ENCODE assay signal across 19 cellular contexts in genomic region chr17:78892936-78893379, GRCh38. TPM values are rescaled to one million over a fixed set of nuclear protein-coding genes. Genes with fewer than 3 reads are reported as not detected.
DNase-seq lines count a peak whose midpoint lies in the region; ATAC-seq, FAIRE-seq and TF ChIP-seq lines count a peak whose summit lies in the region.
"Had no signal": no experiment of that assay in that cellular context is flagged by ENCODE, and none has a peak within 500 bp of the region (broad histone marks: within the 10 kb centered on the region; RNA-seq: fewer than 3 reads in every experiment).

No MANE protein-coding gene starts in this region.

- DNase-seq in Right ventricle myocardium inferior (ENCODE audit: missing footprints), result peak; percentile 68
- DNase-seq in right cardiac atrium, result no peak
- DNase-seq in SKM-1 (lab: John Stamatoyannopoulos, UW; ENCODE audit: unreplicated experiment), result peak; percentile 55
- no peak for DNase-seq in memory B cell (ENCODE audit: low spot score in 2 of 2)
- no peak for DNase-seq in urothelium cell line (ENCODE audit: low spot score)
- DNase-seq in NCI-H2171 (lab: John Stamatoyannopoulos, UW), result no peak
- DNase-seq in coronary artery (ENCODE audit: low spot score), result no peak
- DNase-seq in effector memory CD8-positive, alpha-beta T cell, result no peak
- DNase-seq: activated naive CD8-positive, alpha-beta T cell treated with anti-CD3 and anti-CD28 coated beads, Interleukin-2, amount 50 U/mL, for 24 hours; activated T-cell treated with anti-CD3 and anti-CD28 coated beads, Interleukin-2, amount 50 U/mL, for 72 hours; COR-L47; NCI-H187; NCI-H526 treated with DMSO at 0.1 percent for 48 hours; pancreas; RPMI8226; T-helper 9 cell had no signal

- no peaks in the 10 kb centered on the region for H3K27me3 Mint-ChIP-seq in memory B cell
- H3K27me3 Mint-ChIP-seq in effector memory CD8-positive, alpha-beta T cell, result peaks cover 23 to 31% of the 10 kb centered on the region in 2 donors
- H3K27me3 Mint-ChIP-seq: activated naive CD8-positive, alpha-beta T cell treated with anti-CD3 and anti-CD28 coated beads, Interleukin-2, amount 50 U/mL, for 24 hours; stimulated activated naive CD8-positive, alpha-beta T cell treated with anti-CD3 and anti-CD28 coated beads, Interleukin-15, Interleukin-2, amounts not matched to agents 100 ng/mL and 50 ng/mL, for 24 hours had no signal

- intact Hi-C loops in Right ventricle myocardium inferior (cut with DNase I) (no loop called here), right cardiac atrium (cut with DNase I) (no loop called here)

- no peaks in the 10 kb centered on the region for H3K27me3 ChIP-seq in right cardiac atrium (ENCODE audit: control insufficient read depth, insufficient read depth)
- H3K27me3 ChIP-seq: pancreas had no signal

- 76% methylated on average over 6 of the region's 6 CpGs for WGBS in right cardiac atrium

- no peaks in the 10 kb centered on the region for H3K9me3 Mint-ChIP-seq in memory B cell
- no peaks in the 10 kb centered on the region for H3K9me3 Mint-ChIP-seq in effector memory CD8-positive, alpha-beta T cell
- H3K9me3 Mint-ChIP-seq: activated naive CD8-positive, alpha-beta T cell treated with anti-CD3 and anti-CD28 coated beads, Interleukin-2, amount 50 U/mL, for 24 hours; activated T-cell treated with anti-CD3 and anti-CD28 coated beads, Interleukin-2, amount 50 U/mL, for 72 hours; stimulated activated naive CD8-positive, alpha-beta T cell treated with anti-CD3 and anti-CD28 coated beads, Interleukin-15, Interleukin-2, amounts not matched to agents 100 ng/mL and 50 ng/mL, for 24 hours had no signal

- no peak for ATAC-seq in Right ventricle myocardium inferior
- ATAC-seq in right cardiac atrium, result no peak
- ATAC-seq in memory B cell (ENCODE audit: low read depth), result no peak
- no peak for ATAC-seq in effector memory CD8-positive, alpha-beta T cell (replicated peaks)
- ATAC-seq: activated naive CD8-positive, alpha-beta T cell treated with anti-CD3 and anti-CD28 coated beads, Interleukin-2, amount 50 U/mL, for 24 hours; activated T-cell treated with anti-CD3 and anti-CD28 coated beads, Interleukin-2, amount 50 U/mL, for 72 hours; pancreas had no signal

- H3K4me3 ChIP-seq in right cardiac atrium (ENCODE audit: low read length) (no peak overlapping the region), coronary artery (no peak overlapping the region)
- H3K4me3 ChIP-seq: pancreas, smooth muscle cell had no signal

- peaks cover 42% of the 10 kb centered on the region for H3K4me1 Mint-ChIP-seq in memory B cell
- H3K4me1 Mint-ChIP-seq in effector memory CD8-positive, alpha-beta T cell (ENCODE audit: low read depth in 2 of 2), result peaks cover 1 to 11% of the 10 kb centered on the region in 2 donors

- peaks cover 9% of the 10 kb centered on the region for H3K36me3 Mint-ChIP-seq in memory B cell
- H3K36me3 Mint-ChIP-seq in effector memory CD8-positive, alpha-beta T cell (ENCODE audit: insufficient read depth), result no peaks in the 10 kb centered on the region

- FAIRE-seq in urothelium cell line (lab: Jason Lieb, UNC), result peak; percentile 99
- FAIRE-seq: A204.1, pancreas had no signal

- H3K27ac Mint-ChIP-seq in memory B cell, result peak overlapping the region; percentile 97
- no peak overlapping the region for H3K27ac Mint-ChIP-seq in effector memory CD8-positive, alpha-beta T cell
- H3K27ac Mint-ChIP-seq: activated naive CD8-positive, alpha-beta T cell treated with anti-CD3 and anti-CD28 coated beads, Interleukin-2, amount 50 U/mL, for 24 hours; activated T-cell treated with anti-CD3 and anti-CD28 coated beads, Interleukin-2, amount 50 U/mL, for 72 hours; stimulated activated naive CD8-positive, alpha-beta T cell treated with anti-CD3 and anti-CD28 coated beads, Interleukin-15, Interleukin-2, amounts not matched to agents 100 ng/mL and 50 ng/mL, for 24 hours had no signal

- peaks cover 33% of the 10 kb centered on the region for H3K4me1 ChIP-seq in right cardiac atrium (ENCODE audit: control insufficient read depth, insufficient read depth, low read length)

- no peak for TF ChIP-seq CTCF in coronary artery (IDR thresholded peaks at IDR 0.05)

- peak overlapping the region; percentile 2 for H3K4me3 Mint-ChIP-seq in memory B cell
- no peak overlapping the region for H3K4me3 Mint-ChIP-seq in effector memory CD8-positive, alpha-beta T cell
- H3K4me3 Mint-ChIP-seq: activated naive CD8-positive, alpha-beta T cell treated with anti-CD3 and anti-CD28 coated beads, Interleukin-2, amount 50 U/mL, for 24 hours; activated T-cell treated with anti-CD3 and anti-CD28 coated beads, Interleukin-2, amount 50 U/mL, for 72 hours; stimulated activated naive CD8-positive, alpha-beta T cell treated with anti-CD3 and anti-CD28 coated beads, Interleukin-15, Interleukin-2, amounts not matched to agents 100 ng/mL and 50 ng/mL, for 24 hours had no signal

- H3K27ac ChIP-seq in right cardiac atrium (ENCODE audit: low read length) (no peak overlapping the region), coronary artery (no peak overlapping the region)
- H3K27ac ChIP-seq: pancreas had no signal

- H3K9me3 ChIP-seq in right cardiac atrium (ENCODE audit: control insufficient read depth, low read length), result no peaks in the 10 kb centered on the region
- H3K9me3 ChIP-seq: pancreas had no signal

RNA-seq across cellular contexts. Expression of gene CEP295NL, which starts 10.0 kb away (rescaled TPM):
- 0.60 TPM for total RNA-seq in Right ventricle myocardium inferior
- total RNA-seq in right cardiac atrium, result 1 to 10 TPM in 2 of 4 donors, under 1 TPM in 2; 0.76 to 1.3 (median 1.0) TPM
- 0.57 TPM for polyA plus RNA-seq in right cardiac atrium
- polyA plus RNA-seq: smooth muscle cell had no signal

RNA-seq across cellular contexts. Expression of gene TIMP2, which starts 32.2 kb away (rescaled TPM):
- total RNA-seq in Right ventricle myocardium inferior (138 TPM), right cardiac atrium (100 to 1,000 TPM; 153 to 183 (median 168) TPM)
- 86.9 TPM for polyA plus RNA-seq in right cardiac atrium

RNA-seq across cellular contexts. Expression of gene USP36, which starts 52.3 kb away (rescaled TPM):
- 18.4 TPM for total RNA-seq in Right ventricle myocardium inferior
- 10 to 100 TPM; 25.1 to 42.9 (median 29.0) TPM for total RNA-seq in right cardiac atrium
- 16.2 TPM for polyA plus RNA-seq in right cardiac atrium

Comparison
In these comparisons a context has a peak if more than half of its experiments do, and no peak if none do; other contexts are left out.
1. DNase-seq: peak in Right ventricle myocardium inferior (single experiment) and SKM-1 (single experiment); none in right cardiac atrium (0 of 3), memory B cell (0 of 2), urothelium cell line (single experiment), NCI-H2171 (single experiment), coronary artery (single experiment) and effector memory CD8-positive, alpha-beta T cell (0 of 3).